In the genomic region with DNA sequence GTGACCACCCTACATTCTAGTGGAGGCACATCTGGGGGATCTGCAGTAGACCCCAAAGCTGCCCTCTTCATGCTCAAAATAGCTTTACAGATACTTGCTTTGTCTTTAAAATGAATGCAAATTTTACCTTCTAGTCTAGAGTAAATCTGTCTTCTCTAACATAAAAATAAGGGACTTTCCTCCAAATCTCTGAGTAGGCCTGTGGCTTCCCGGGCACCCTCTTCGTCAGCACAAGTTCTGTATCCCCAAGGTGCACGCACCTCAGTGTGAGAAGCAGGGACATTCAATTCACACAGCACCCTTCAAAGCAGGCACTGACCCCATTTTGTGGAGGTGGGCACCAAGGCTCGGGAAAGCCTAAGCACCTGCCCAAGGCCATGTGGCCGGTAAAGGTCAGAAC, we compare ENCODE assay signal across 11 cellular contexts. TPM values are rescaled to one million over a fixed set of nuclear protein-coding genes. Genes with fewer than 3 reads are reported as not detected.
A peak's percentile ranks its signal among the peaks of the same experiment; 100 is the strongest.
DNase-seq lines count a peak whose midpoint lies in the region; ATAC-seq and TF ChIP-seq lines count a peak whose summit lies in the region.
"Had no signal": no experiment of that assay in that cellular context is flagged by ENCODE, and none has a peak within 500 bp of the region (broad histone marks: within the 10 kb centered on the region; RNA-seq: fewer than 3 reads in every experiment).

No MANE protein-coding gene starts in this region.

- TF ChIP-seq CTCF in GM12864 (IDR thresholded peaks at IDR 0.05; ENCODE audit: low read depth, low read length, missing control alignments) (no peak), spleen (IDR thresholded peaks at IDR 0.05 in 8 of 11, conservative IDR thresholded peaks at IDR 0.05 in 3 of 11) (no peak), Caco-2 (IDR thresholded peaks at IDR 0.05; ENCODE audit: insufficient read depth in 1 of 2, low read depth in 1 of 2, low read length in 1 of 2, severe bottlenecking in 1 of 2, unreplicated experiment in 1 of 2) (no peak)

- H3K36me3 ChIP-seq in spleen (peaks cover 2 to 82% (median 69%) of the 10 kb centered on the region in 6 donors), Caco-2 (ENCODE audit: control insufficient read depth, insufficient read depth, low read length) (peaks cover 7% of the 10 kb centered on the region)

- CTCF ChIA-PET in Caco-2 (lab: Charles Lee), result interaction anchor here (1.4 to 2.0 kb wide), 2 partner anchors 19 to 24 kb away, joined by 9 to 15 read pairs; partner anchors contain the start of gene MEF2D

- DNase-seq in GM12864 (ENCODE audit: low read depth), result no peak
- DNase-seq in activated naive CD8-positive, alpha-beta T cell treated with anti-CD3 and anti-CD28 coated beads, Interleukin-2, amount 50 U/mL, for 24 hours, result no peak
- DNase-seq in spleen, result no peak
- no peak for DNase-seq in NCI-H510A (lab: John Stamatoyannopoulos, UW)
- DNase-seq in NCI-H526 treated with DMSO at 0.1 percent for 48 hours (lab: John Stamatoyannopoulos, UW), result no peak
- DNase-seq in Caco-2, result no peak
- DNase-seq: DMS153, NCI-H2227 treated with DMSO at 0.1 percent for 48 hours, SJCRH30 had no signal

- TF ChIP-seq POLR2A in spleen (IDR thresholded peaks at IDR 0.05), result no peak

- H3K4me1 ChIP-seq in spleen (peaks cover 12 to 84% (median 62%) of the 10 kb centered on the region in 6 donors), Caco-2 (no peaks in the 10 kb centered on the region)

- H3K4me3 ChIP-seq in GM12864 (ENCODE audit: low read depth, low read length) (peak overlapping the region; percentile 12; the same call in 1 of the 2 replicates), spleen (no peak overlapping the region), Caco-2 (ENCODE audit: low read depth, low read length) (no peak overlapping the region)
- H3K4me3 ChIP-seq: lung, SJCRH30 had no signal

- POLR2A ChIA-PET in Caco-2 (lab: Charles Lee), result no interaction called here

- peak overlapping the region; percentile 72 to 95 (median 87) for H3K27ac Mint-ChIP-seq in IgD-negative memory B cell
- H3K27ac Mint-ChIP-seq in activated naive CD8-positive, alpha-beta T cell treated with anti-CD3 and anti-CD28 coated beads, Interleukin-2, amount 50 U/mL, for 24 hours, result peak overlapping the region; percentile 28
- no peak overlapping the region for H3K27ac Mint-ChIP-seq in Caco-2 (ENCODE audit: unreplicated experiment)

- peak; percentile 30 for ATAC-seq in activated naive CD8-positive, alpha-beta T cell treated with anti-CD3 and anti-CD28 coated beads, Interleukin-2, amount 50 U/mL, for 24 hours

- H3K4me3 Mint-ChIP-seq in IgD-negative memory B cell, result peak overlapping the region; percentile 19 to 84 (median 50)
- no peak overlapping the region for H3K4me3 Mint-ChIP-seq in activated naive CD8-positive, alpha-beta T cell treated with anti-CD3 and anti-CD28 coated beads, Interleukin-2, amount 50 U/mL, for 24 hours
- no peak overlapping the region for H3K4me3 Mint-ChIP-seq in Caco-2 (ENCODE audit: unreplicated experiment)

- 60 to 77% (median 64%) methylated on average over 5 of the region's 5 CpGs for WGBS in spleen, 5 donors

- H3K9me3 Mint-ChIP-seq in IgD-negative memory B cell (no peaks in the 10 kb centered on the region), Caco-2 (ENCODE audit: unreplicated experiment) (no peaks in the 10 kb centered on the region)
- no peaks in the 10 kb centered on the region for H3K9me3 Mint-ChIP-seq in activated naive CD8-positive, alpha-beta T cell treated with anti-CD3 and anti-CD28 coated beads, Interleukin-2, amount 50 U/mL, for 24 hours

- no peaks in the 10 kb centered on the region for H3K9me3 ChIP-seq in spleen
- H3K9me3 ChIP-seq in Caco-2, result no peaks in the 10 kb centered on the region
- H3K9me3 ChIP-seq: SJCRH30 had no signal

- BruUV-seq in Caco-2 (replicated peaks; lab: Mats Ljungman, UMichigan), result no TSS peak

- H3K36me3 Mint-ChIP-seq in IgD-negative memory B cell, result peaks cover 2% of the 10 kb centered on the region
- peaks cover 37% of the 10 kb centered on the region for H3K36me3 Mint-ChIP-seq in activated naive CD8-positive, alpha-beta T cell treated with anti-CD3 and anti-CD28 coated beads, Interleukin-2, amount 50 U/mL, for 24 hours (ENCODE audit: low read depth)
- H3K36me3 Mint-ChIP-seq in Caco-2 (ENCODE audit: insufficient read depth, unreplicated experiment), result peaks cover 15% of the 10 kb centered on the region

- H3K4me1 Mint-ChIP-seq in IgD-negative memory B cell, result peaks cover 29 to 45% (median 32%) of the 10 kb centered on the region in 3 donors
- peaks cover 56% of the 10 kb centered on the region for H3K4me1 Mint-ChIP-seq in activated naive CD8-positive, alpha-beta T cell treated with anti-CD3 and anti-CD28 coated beads, Interleukin-2, amount 50 U/mL, for 24 hours
- H3K4me1 Mint-ChIP-seq in Caco-2 (ENCODE audit: low read depth, unreplicated experiment), result no peaks in the 10 kb centered on the region

- peak overlapping the region in 6 of 8 donors; percentile 35 to 80 (median 60) for H3K27ac ChIP-seq in spleen
- H3K27ac ChIP-seq: SJCRH30 had no signal

- intact Hi-C loops in spleen (cut with DNase I; ENCODE audit: low total_unique reads), result loop anchor here (10.0 kb wide), 1 partner anchor 123 kb away; the partner anchor contains the start of gene GPATCH4
- intact Hi-C loops in Caco-2 (cut with micrococcal nuclease; ENCODE audit: unreplicated experiment), result loop anchor here (2.0 kb wide), 1 partner anchor 25 kb away; no protein-coding TSS in a partner anchor

- H3K27me3 ChIP-seq in spleen (replicated peaks in 1 of 7) (no peaks in the 10 kb centered on the region), Caco-2 (replicated peaks; ENCODE audit: control insufficient read depth, insufficient read depth, low read length) (no peaks in the 10 kb centered on the region)
- H3K27me3 ChIP-seq: SJCRH30 had no signal

- no peaks in the 10 kb centered on the region for H3K27me3 Mint-ChIP-seq in IgD-negative memory B cell
- H3K27me3 Mint-ChIP-seq in activated naive CD8-positive, alpha-beta T cell treated with anti-CD3 and anti-CD28 coated beads, Interleukin-2, amount 50 U/mL, for 24 hours, result no peaks in the 10 kb centered on the region
- no peaks in the 10 kb centered on the region for H3K27me3 Mint-ChIP-seq in Caco-2 (ENCODE audit: insufficient read depth, unreplicated experiment)

RNA-seq across cellular contexts. Expression of gene MEF2D, which starts 19.0 kb away (rescaled TPM):
- polyA plus RNA-seq in IgD-negative memory B cell, result 16.2 TPM
- total RNA-seq in spleen, result 100 to 1,000 TPM in 1 of 7 donors, 10 to 100 TPM in 6; 56.0 to 103 (median 71.4) TPM
- polyA plus RNA-seq in spleen, result 10 to 100 TPM in 1 of 3 donors, 1 to 10 TPM in 2; 7.4 to 22.5 (median 7.6) TPM
- total RNA-seq in Caco-2 (2022), result 18.6 and 21.4 TPM in 2 replicates

Comparison
In these comparisons a context has a peak if more than half of its experiments do, and no peak if none do; other contexts are left out.
1. H3K4me3 Mint-ChIP-seq: peak in IgD-negative memory B cell (4 of 4); none in activated naive CD8-positive, alpha-beta T cell treated with anti-CD3 and anti-CD28 coated beads, Interleukin-2, amount 50 U/mL, for 24 hours (single experiment) and Caco-2 (single experiment).